ENCODE assay signal across 8 cellular contexts in genomic region chr5:88785396-88786216, GRCh38.
DNase-seq lines count a peak whose midpoint lies in the region; ATAC-seq, FAIRE-seq and TF ChIP-seq lines count a peak whose summit lies in the region.

No MANE protein-coding gene starts in this region.

- FAIRE-seq in RCC 7860 (lab: Jason Lieb, UNC): peak; percentile 93

- peaks cover 41% of the 10 kb centered on the region for H3K4me1 Mint-ChIP-seq in neural crest cell
- H3K4me1 Mint-ChIP-seq in activated T-helper 2 cell treated with anti-CD3 and anti-CD28 coated beads, Interferon-gamma antibody, Interleukin-2, Interleukin-4, amounts not matched to agents 10 μg/mL and 5 μg/mL and 100 μg/mL, durations not matched to agents 14 hours and 24 hours and 36 hours (ENCODE audit: low read depth): peaks cover 11% of the 10 kb centered on the region

- intact Hi-C loops in activated T-helper 2 cell treated with anti-CD3 and anti-CD28 coated beads, Interferon-gamma antibody, Interleukin-2, Interleukin-4, amounts not matched to agents 10 μg/mL and 5 μg/mL and 100 μg/mL, durations not matched to agents 14 hours and 24 hours and 36 hours (cut with micrococcal nuclease): loop anchor here (5.0 kb wide), 1 partner anchor 42 kb away; no protein-coding TSS in a partner anchor

- H3K27ac Mint-ChIP-seq in neural crest cell (ENCODE audit: unreplicated experiment): peak overlapping the region; percentile 93
- H3K27ac Mint-ChIP-seq in activated T-helper 2 cell treated with anti-CD3 and anti-CD28 coated beads, Interferon-gamma antibody, Interleukin-2, Interleukin-4, amounts not matched to agents 10 μg/mL and 5 μg/mL and 100 μg/mL, durations not matched to agents 14 hours and 24 hours and 36 hours: no peak overlapping the region

- H3K27me3 Mint-ChIP-seq in neural crest cell (ENCODE audit: low read depth): no peaks in the 10 kb centered on the region
- peaks cover 11% of the 10 kb centered on the region for H3K27me3 Mint-ChIP-seq in activated T-helper 2 cell treated with anti-CD3 and anti-CD28 coated beads, Interferon-gamma antibody, Interleukin-2, Interleukin-4, amounts not matched to agents 10 μg/mL and 5 μg/mL and 100 μg/mL, durations not matched to agents 14 hours and 24 hours and 36 hours (ENCODE audit: low read depth)

- H3K4me3 ChIP-seq in AG09309 (ENCODE audit: control insufficient read depth, low read depth, low read length): peak overlapping the region; percentile 12; the same call in 1 of the 2 replicates

- DNase-seq in AG09309 (ENCODE audit: low read depth) (peak; percentile 88), RCC 7860 (ENCODE audit: low spot score) (peak; percentile 87), fibroblast of gingiva (ENCODE audit: low read depth) (peak; percentile 92), neural crest cell (ENCODE audit: low read depth, low spot score) (no peak), SKM-1 treated with dmso at 0.1 percent for 144 hours (lab: John Stamatoyannopoulos, UW; ENCODE audit: unreplicated experiment) (no peak)
- no peak for DNase-seq in activated T-helper 2 cell treated with anti-CD3 and anti-CD28 coated beads, Interferon-gamma antibody, Interleukin-2, Interleukin-4, amounts not matched to agents 10 μg/mL and 5 μg/mL and 100 μg/mL, durations not matched to agents 14 hours and 24 hours and 36 hours (ENCODE audit: low spot score)

- H3K36me3 Mint-ChIP-seq in neural crest cell (ENCODE audit: low read depth): no peaks in the 10 kb centered on the region
- no peaks in the 10 kb centered on the region for H3K36me3 Mint-ChIP-seq in activated T-helper 2 cell treated with anti-CD3 and anti-CD28 coated beads, Interferon-gamma antibody, Interleukin-2, Interleukin-4, amounts not matched to agents 10 μg/mL and 5 μg/mL and 100 μg/mL, durations not matched to agents 14 hours and 24 hours and 36 hours (ENCODE audit: low read depth)

- ATAC-seq in GM18909 (IDR thresholded peaks at IDR 0.05; ENCODE audit: poor library complexity, unreplicated experiment) (peak; percentile 71), HG03342 (IDR thresholded peaks at IDR 0.05; ENCODE audit: unreplicated experiment) (peak; percentile 45)

- TF ChIP-seq CTCF in AG09309 (IDR thresholded peaks at IDR 0.05; ENCODE audit: control insufficient read depth, insufficient read depth, low read depth, low read length, missing control alignments) (no peak), neural crest cell (conservative IDR thresholded peaks at IDR 0.05) (no peak)

- H3K4me3 Mint-ChIP-seq in neural crest cell: peak overlapping the region; percentile 73
- H3K4me3 Mint-ChIP-seq in activated T-helper 2 cell treated with anti-CD3 and anti-CD28 coated beads, Interferon-gamma antibody, Interleukin-2, Interleukin-4, amounts not matched to agents 10 μg/mL and 5 μg/mL and 100 μg/mL, durations not matched to agents 14 hours and 24 hours and 36 hours (ENCODE audit: low read depth): no peak overlapping the region

- no peaks in the 10 kb centered on the region for H3K9me3 Mint-ChIP-seq in neural crest cell
- no peaks in the 10 kb centered on the region for H3K9me3 Mint-ChIP-seq in activated T-helper 2 cell treated with anti-CD3 and anti-CD28 coated beads, Interferon-gamma antibody, Interleukin-2, Interleukin-4, amounts not matched to agents 10 μg/mL and 5 μg/mL and 100 μg/mL, durations not matched to agents 14 hours and 24 hours and 36 hours

Comparison
In these comparisons a context has a peak if more than half of its experiments do, and no peak if none do; other contexts are left out.
1. DNase-seq: peak in AG09309 (single experiment), RCC 7860 (single experiment) and fibroblast of gingiva (single experiment); none in neural crest cell (single experiment), SKM-1 treated with dmso at 0.1 percent for 144 hours (single experiment) and activated T-helper 2 cell treated with anti-CD3 and anti-CD28 coated beads, Interferon-gamma antibody, Interleukin-2, Interleukin-4, amounts not matched to agents 10 μg/mL and 5 μg/mL and 100 μg/mL, durations not matched to agents 14 hours and 24 hours and 36 hours (single experiment).